ENCODE assay signal across 10 cellular contexts in genomic region chr11:2741377-2742131, GRCh38. TPM values are rescaled to one million over a fixed set of nuclear protein-coding genes. Genes with fewer than 3 reads are reported as not detected.
DNase-seq lines count a peak whose midpoint lies in the region; ATAC-seq, FAIRE-seq and TF ChIP-seq lines count a peak whose summit lies in the region.
"Had no signal": no experiment of that assay in that cellular context is flagged by ENCODE, and none has a peak within 500 bp of the region (broad histone marks: within the 10 kb centered on the region; RNA-seq: fewer than 3 reads in every experiment).

No MANE protein-coding gene starts in this region.

- no peak overlapping the region for H3K23ac ChIP-seq in IMR-90 (ENCODE audit: low read depth, low read length)

- peak overlapping the region; percentile 51 to 53; a peak in 3 of 4 replicates for H4K8ac ChIP-seq in IMR-90 (ENCODE audit: low read depth in 2 of 2, low read length in 2 of 2)

- DNase-seq in A549 (ENCODE audit: low read depth in 1 of 2, low spot score in 1 of 2) (peak; percentile 16 to 41), IMR-90 (peak; percentile 74), cardiac fibroblast (ENCODE audit: low read depth in 2 of 2) (peak; percentile 77 to 87), mucosa of descending colon (peak; percentile 20 to 41 (median 27)), GM10248 (ENCODE audit: extremely low spot score) (no peak), NCI-H1436 treated with DMSO at 0.1 percent for 48 hours (lab: John Stamatoyannopoulos, UW) (no peak), SHP77 treated with DMSO at 0.1 percent for 48 hours (lab: John Stamatoyannopoulos, UW) (no peak)
- no peak for DNase-seq in activated CD4-positive, alpha-beta T cell treated with anti-CD3 and anti-CD28 coated beads for 36 hours
- DNase-seq: activated CD4-positive, alpha-beta T cell treated with anti-CD3 and anti-CD28 coated beads, Interleukin-2, amount 10 ng/mL, durations not matched to agents 7 days and 5 days; NCI-H748 treated with DMSO at 0.1 percent for 48 hours had no signal

- H2BK20ac ChIP-seq in IMR-90 (ENCODE audit: low read depth, low read length): no peak overlapping the region; the same call in 1 of the 2 replicates

- no peak overlapping the region for H3K4me3 Mint-ChIP-seq in activated CD4-positive, alpha-beta T cell treated with anti-CD3 and anti-CD28 coated beads for 36 hours
- H3K4me3 Mint-ChIP-seq: activated CD4-positive, alpha-beta T cell treated with anti-CD3 and anti-CD28 coated beads, Interleukin-2, amount 10 ng/mL, durations not matched to agents 7 days and 5 days had no signal

- H4K91ac ChIP-seq in IMR-90 (ENCODE audit: insufficient read depth, low read depth, low read length): peak overlapping the region; percentile 33; the same call in 1 of the 2 replicates

- H4K5ac ChIP-seq in IMR-90 (ENCODE audit: low read depth, low read length): peak overlapping the region; percentile 55; the same call in 1 of the 2 replicates

- H3K27ac ChIP-seq in A549 (peak overlapping the region; percentile 70 to 83), IMR-90 (ENCODE audit: insufficient read depth, low read length) (peak overlapping the region; percentile 74; the same call in 1 of the 2 replicates)

- peak overlapping the region; percentile 70; the same call in 1 of the 2 replicates for H2AK5ac ChIP-seq in IMR-90 (ENCODE audit: low read depth, low read length)

- H3K27me3 ChIP-seq in IMR-90 (ENCODE audit: control insufficient read depth, insufficient read depth, low read length): peaks cover 2% of the 10 kb centered on the region; the same call in 1 of the 2 replicates

- 0 out of 2 replicates have a peak overlapping the region, but pooled peaks have one; percentile 26 for H3K56ac ChIP-seq in IMR-90 (ENCODE audit: extremely low read depth, insufficient read depth, low read length)

- CTCF ChIA-PET in A549 (lab: Yijun Ruan, JAX): interaction anchor here (0.7 to 1.7 kb wide), 3 partner anchors 8 to 147 kb away, joined by 3 to 4 read pairs (median 3); no protein-coding TSS in a partner anchor
- CTCF ChIA-PET in IMR-90 (lab: Yijun Ruan, JAX): no interaction called here
- CTCF ChIA-PET in GM10248 (lab: Yijun Ruan, JAX): no interaction called here
- CTCF ChIA-PET in activated CD4-positive, alpha-beta T cell treated with anti-CD3 and anti-CD28 coated beads for 36 hours (lab: Charles Lee): no interaction called here

- H2BK15ac ChIP-seq in IMR-90 (ENCODE audit: low read depth, low read length): no peak overlapping the region

- H3K4me1 ChIP-seq in A549 (peaks cover 15% of the 10 kb centered on the region), IMR-90 (ENCODE audit: control insufficient read depth, insufficient read depth, low read length) (peaks cover 19% of the 10 kb centered on the region), mucosa of descending colon (ENCODE audit: low read depth) (peaks cover 9% of the 10 kb centered on the region)

- no peaks in the 10 kb centered on the region for H4K20me1 ChIP-seq in IMR-90 (ENCODE audit: insufficient read depth, low read length)

- H3K4me3 ChIP-seq in A549 (no peak overlapping the region), IMR-90 (ENCODE audit: insufficient read depth, low read depth, low read length) (no peak overlapping the region), cardiac fibroblast (replicated peaks in 1 of 2; ENCODE audit: low read depth in 2 of 2, low read length in 2 of 2) (no peak overlapping the region), mucosa of descending colon (no peak overlapping the region)

- intact Hi-C loops in IMR-90 (cut with micrococcal nuclease) (loop anchor here (1.0 to 5.0 kb wide), 2 partner anchors 86 to 143 kb away; no protein-coding TSS in a partner anchor), mucosa of descending colon (cut with DNase I, micrococcal nuclease) (no loop called here)
- intact Hi-C loops in activated CD4-positive, alpha-beta T cell treated with anti-CD3 and anti-CD28 coated beads for 36 hours (cut with DNase I, micrococcal nuclease): no loop called here

- H3K79me1 ChIP-seq in IMR-90 (ENCODE audit: low read depth in 1 of 2, low read length in 2 of 2): no peaks in the 10 kb centered on the region

- H2AFZ ChIP-seq in IMR-90 (replicated peaks; ENCODE audit: low read length, poor library complexity): peak overlapping the region; percentile 84

- no TSS peak for BruUV-seq in IMR-90 (replicated peaks; lab: Mats Ljungman, UMichigan)

- TF ChIP-seq CTCF in A549 (IDR thresholded peaks at IDR 0.05): no peak
- TF ChIP-seq CTCF in IMR-90 (conservative IDR thresholded peaks at IDR 0.05; ENCODE audit: low read depth, low read length): no peak
- no peak for TF ChIP-seq CTCF in cardiac fibroblast (IDR thresholded peaks at IDR 0.05; ENCODE audit: low read depth, low read length)
- TF ChIP-seq CTCF in mucosa of descending colon (IDR thresholded peaks at IDR 0.05): no peak
- no peak for TF ChIP-seq CTCF in GM10248 (IDR thresholded peaks at IDR 0.05; ENCODE audit: control extremely low read depth, extremely low read depth, low read depth, missing control alignments)

- no peaks in the 10 kb centered on the region for H3K36me3 ChIP-seq in IMR-90 (ENCODE audit: control insufficient read depth, insufficient read depth, low read length)
- H3K36me3 ChIP-seq in mucosa of descending colon (ENCODE audit: low read depth): no peaks in the 10 kb centered on the region

- peak overlapping the region; percentile 6 for H2BK5ac ChIP-seq in IMR-90 (ENCODE audit: low read depth, low read length, poor library complexity, severe bottlenecking)

- H2BK120ac ChIP-seq in IMR-90 (ENCODE audit: low read depth, low read length): peak overlapping the region; percentile 57; the same call in 1 of the 2 replicates

- H2AK9ac ChIP-seq in IMR-90 (replicated peaks; ENCODE audit: low read depth, low read length, poor library complexity): peak overlapping the region; percentile 60

- TF ChIP-seq POLR2A in A549 (IDR thresholded peaks at IDR 0.05; ENCODE audit: low read length): no peak
- no peak for TF ChIP-seq POLR2A in IMR-90 (IDR thresholded peaks at IDR 0.05; ENCODE audit: low read depth, low read length)

- peak; percentile 67 to 80; a peak in 5 of 6 replicates for ATAC-seq in A549
- ATAC-seq in IMR-90 (ENCODE audit: low read depth): peak; percentile 95
- no peak for ATAC-seq in mucosa of descending colon
- ATAC-seq in activated CD4-positive, alpha-beta T cell treated with anti-CD3 and anti-CD28 coated beads for 36 hours: no peak

- H3K14ac ChIP-seq in IMR-90 (replicated peaks; ENCODE audit: low read depth, low read length): peak overlapping the region; percentile 39; the same call in 1 of the 2 replicates

- no peak for FAIRE-seq in A549 (lab: Jason Lieb, UNC)

- no peaks in the 10 kb centered on the region for H3K9me3 Mint-ChIP-seq in activated CD4-positive, alpha-beta T cell treated with anti-CD3 and anti-CD28 coated beads for 36 hours (ENCODE audit: low read depth)
- H3K9me3 Mint-ChIP-seq: activated CD4-positive, alpha-beta T cell treated with anti-CD3 and anti-CD28 coated beads, Interleukin-2, amount 10 ng/mL, durations not matched to agents 7 days and 5 days had no signal

- no peak for TF ChIP-seq EP300 in A549 (IDR thresholded peaks at IDR 0.05)

- POLR2A ChIA-PET in A549 (lab: Yijun Ruan, JAX) (no interaction called here), IMR-90 (lab: Charles Lee; ENCODE audit: unreplicated experiment) (no interaction called here), GM10248 (lab: Yijun Ruan, JAX) (no interaction called here)
- POLR2A ChIA-PET in activated CD4-positive, alpha-beta T cell treated with anti-CD3 and anti-CD28 coated beads for 36 hours (lab: Charles Lee): no interaction called here

- dilution Hi-C loops in IMR-90 (cut with HindIII; ENCODE audit: low sequenced_read_pairs, unreplicated experiment): no loop called here

- no peak overlapping the region; the same call in 1 of the 2 replicates for H3K9ac ChIP-seq in IMR-90 (ENCODE audit: low read depth, low read length)

- H3K4ac ChIP-seq in IMR-90 (ENCODE audit: low read depth, low read length): peak overlapping the region; percentile 77; the same call in 1 of the 2 replicates

- no peaks in the 10 kb centered on the region for H3K9me1 ChIP-seq in IMR-90 (ENCODE audit: insufficient read depth, low read length)

- H3K27ac Mint-ChIP-seq in activated CD4-positive, alpha-beta T cell treated with anti-CD3 and anti-CD28 coated beads for 36 hours: no peak overlapping the region
- H3K27ac Mint-ChIP-seq: activated CD4-positive, alpha-beta T cell treated with anti-CD3 and anti-CD28 coated beads, Interleukin-2, amount 10 ng/mL, durations not matched to agents 7 days and 5 days had no signal

- H3K27me3 Mint-ChIP-seq in activated CD4-positive, alpha-beta T cell treated with anti-CD3 and anti-CD28 coated beads for 36 hours: no peaks in the 10 kb centered on the region
- H3K27me3 Mint-ChIP-seq: activated CD4-positive, alpha-beta T cell treated with anti-CD3 and anti-CD28 coated beads, Interleukin-2, amount 10 ng/mL, durations not matched to agents 7 days and 5 days had no signal

- in situ Hi-C loops in IMR-90 (cut with MboI; ENCODE audit: low sequenced_read_pairs): no loop called here

- H3K4me2 ChIP-seq in A549: peak overlapping the region; percentile 53
- H3K4me2 ChIP-seq in IMR-90 (ENCODE audit: low read depth, low read length): peak overlapping the region; percentile 60

- 67% methylated on average over 12 of the region's 18 CpGs for WGBS in A549 (ENCODE audit: missing lambda C conversion rate)
- 45% methylated on average over 5 of the region's 18 CpGs; no CpG with 5 or more reads in 1 of the 2 experiments for WGBS in IMR-90 (ENCODE audit: extremely low coverage in 2 of 2, insufficient read length in 1 of 2), 2 experiments

- H3K4me1 Mint-ChIP-seq in activated CD4-positive, alpha-beta T cell treated with anti-CD3 and anti-CD28 coated beads for 36 hours: no peaks in the 10 kb centered on the region
- H3K4me1 Mint-ChIP-seq: activated CD4-positive, alpha-beta T cell treated with anti-CD3 and anti-CD28 coated beads, Interleukin-2, amount 10 ng/mL, durations not matched to agents 7 days and 5 days had no signal

- peak overlapping the region; percentile 46; the same call in 1 of the 2 replicates for H3K18ac ChIP-seq in IMR-90 (ENCODE audit: low read depth, low read length)

- no peaks in the 10 kb centered on the region for H3K9me3 ChIP-seq in A549
- no peaks in the 10 kb centered on the region for H3K9me3 ChIP-seq in IMR-90 (ENCODE audit: control insufficient read depth, insufficient read depth, low read length)
- H3K9me3 ChIP-seq in mucosa of descending colon: no peaks in the 10 kb centered on the region

- H3K36me3 Mint-ChIP-seq in activated CD4-positive, alpha-beta T cell treated with anti-CD3 and anti-CD28 coated beads for 36 hours (ENCODE audit: low read depth): no peaks in the 10 kb centered on the region

- TF ChIP-seq RAD21 in A549 (conservative IDR thresholded peaks at IDR 0.05 in 1 of 2, IDR thresholded peaks at IDR 0.05 in 1 of 2): no peak
- no peak for TF ChIP-seq RAD21 in IMR-90 (IDR thresholded peaks at IDR 0.05; ENCODE audit: low read length)

RNA-seq across cellular contexts. Expression of gene KCNQ1OT1, which starts 41.8 kb away (rescaled TPM):
- polyA plus RNA-seq in A549 (2011; rRNA removed) (0.13 and 0.19 TPM in 2 replicates), A549 (2017; fragmentation: RNase III; extraction: RNeasy Plus Mini Kit Qiagen cat#74134 plus additional on column Dnase treatment) (0.03 to 0.04 TPM (median 0.03 TPM) in 3 replicates), IMR-90 (2012; rRNA removed) (0.11 and 0.14 TPM in 2 replicates)
- polyA plus RNA-seq in A549 (2012; cell fraction: cytosol; rRNA removed): under 0.01 TPM in 2 replicates
- 0.13 and 0.22 TPM in 2 replicates for polyA plus RNA-seq in A549 (2012; cell fraction: nucleus; rRNA removed)
- 2.6 TPM in 2 replicates for polyA minus RNA-seq in A549 (2011; rRNA and poly(A)+ RNA removed)
- total RNA-seq in IMR-90 (2012; rRNA removed) (1.9 and 2.0 TPM in 2 replicates), mucosa of descending colon (1 to 10 TPM; 1.5 to 1.7 (median 1.7) TPM)
- polyA plus RNA-seq in IMR-90 (2012; cell fraction: cytosol; rRNA removed): under 0.01 TPM in 2 replicates
- 0.57 and 1.3 TPM in 2 replicates for polyA plus RNA-seq in IMR-90 (2012; cell fraction: nucleus; rRNA removed; ENCODE audit: low replicate concordance)
- total RNA-seq in activated CD4-positive, alpha-beta T cell treated with anti-CD3 and anti-CD28 coated beads for 36 hours: under 1 TPM; 0.16 TPM

Comparison
In these comparisons a context has a peak if more than half of its experiments do, and no peak if none do; other contexts are left out.
1. ATAC-seq: peak in A549 (2 of 2) and IMR-90 (single experiment); none in mucosa of descending colon (single experiment) and activated CD4-positive, alpha-beta T cell treated with anti-CD3 and anti-CD28 coated beads for 36 hours (single experiment).
2. DNase-seq: peak in A549 (2 of 2), IMR-90 (single experiment), cardiac fibroblast (2 of 2) and mucosa of descending colon (3 of 3); none in GM10248 (single experiment), activated CD4-positive, alpha-beta T cell treated with anti-CD3 and anti-CD28 coated beads for 36 hours (single experiment), NCI-H1436 treated with DMSO at 0.1 percent for 48 hours (single experiment) and SHP77 treated with DMSO at 0.1 percent for 48 hours (single experiment).